ENCODE assay signal across 9 cellular contexts in genomic region chr4:80185787-80186548, GRCh38. TPM values are rescaled to one million over a fixed set of nuclear protein-coding genes. Genes with fewer than 3 reads are reported as not detected.
A peak's percentile ranks its signal among the peaks of the same experiment; 100 is the strongest.
DNase-seq lines count a peak whose midpoint lies in the region; ATAC-seq and TF ChIP-seq lines count a peak whose summit lies in the region.
"Had no signal": no experiment of that assay in that cellular context is flagged by ENCODE, and none has a peak within 500 bp of the region (broad histone marks: within the 10 kb centered on the region; RNA-seq: fewer than 3 reads in every experiment).

No MANE protein-coding gene starts in this region.

- intact Hi-C loops in ascending aorta (cut with DNase I): loop anchor here (2.0 to 10.0 kb wide), 2 partner anchors 17 to 1411 kb away; partner anchors contain the start of gene BMP2K

- H3K9me3 Mint-ChIP-seq in activated CD8-positive, alpha-beta memory T cell treated with anti-CD3 and anti-CD28 coated beads, Interleukin-2, amount 10 ng/mL, durations not matched to agents 7 days and 5 days (ENCODE audit: low read depth): no peaks in the 10 kb centered on the region

- no peak for TF ChIP-seq CTCF in ascending aorta (IDR thresholded peaks at IDR 0.05)

- peak overlapping the region in 1 of 2 donors; percentile 97 for H3K9ac ChIP-seq in stomach smooth muscle (ENCODE audit: low read length in 2 of 2)

- H3K27me3 ChIP-seq in ascending aorta: peaks cover 8% of the 10 kb centered on the region
- no peaks in the 10 kb centered on the region for H3K27me3 ChIP-seq in stomach smooth muscle (ENCODE audit: control insufficient read depth in 1 of 2, insufficient read depth in 2 of 2, low read length in 2 of 2)

- peaks cover 28% of the 10 kb centered on the region for H3K36me3 Mint-ChIP-seq in activated CD8-positive, alpha-beta memory T cell treated with anti-CD3 and anti-CD28 coated beads, Interleukin-2, amount 10 ng/mL, durations not matched to agents 7 days and 5 days

- DNase-seq in activated CD8-positive, alpha-beta memory T cell treated with anti-CD3 and anti-CD28 coated beads, Interleukin-2, amount 10 ng/mL, durations not matched to agents 7 days and 5 days: no peak
- no peak for DNase-seq in activated CD8-positive, alpha-beta memory T cell treated with anti-CD3 and anti-CD28 coated beads, Interleukin-2, amount 50 U/mL, for 4 hours
- DNase-seq in ascending aorta (ENCODE audit: low spot score in 2 of 2): no peak
- DNase-seq in left kidney (ENCODE audit: low read depth, low spot score): peak; percentile 49
- DNase-seq in middle frontal gyrus (ENCODE audit: extremely low spot score, low spot score): no peak
- no peak for DNase-seq in GOT3 (lab: John Stamatoyannopoulos, UW)
- no peak for DNase-seq in stimulated activated naive CD4-positive, alpha-beta T cell treated with Interleukin-2 at 50 U/mL for 16 hours (lab: John Stamatoyannopoulos, UW)
- DNase-seq: NCI-H1105 treated with DMSO at 0.1 percent for 48 hours had no signal

- H3K36me3 ChIP-seq in ascending aorta (no peaks in the 10 kb centered on the region), stomach smooth muscle (ENCODE audit: control insufficient read depth in 2 of 2, insufficient read depth in 2 of 2, low read length in 2 of 2) (no peaks in the 10 kb centered on the region)

- CTCF ChIA-PET in activated CD8-positive, alpha-beta memory T cell treated with anti-CD3 and anti-CD28 coated beads, Interleukin-2, amount 10 ng/mL, durations not matched to agents 7 days and 5 days (lab: Charles Lee): interaction anchor here (0.7 to 8.8 kb wide), 11 partner anchors 10 to 271 kb away, joined by 3 to 135 read pairs (median 6); partner anchors contain the start of genes ANTXR2 and PRDM8

- peak overlapping the region; percentile 96 for H3K4me3 Mint-ChIP-seq in activated CD8-positive, alpha-beta memory T cell treated with anti-CD3 and anti-CD28 coated beads, Interleukin-2, amount 10 ng/mL, durations not matched to agents 7 days and 5 days

- peaks cover 45% of the 10 kb centered on the region for H3K4me1 Mint-ChIP-seq in activated CD8-positive, alpha-beta memory T cell treated with anti-CD3 and anti-CD28 coated beads, Interleukin-2, amount 10 ng/mL, durations not matched to agents 7 days and 5 days

- peaks cover 0 to 10% of the 10 kb centered on the region in 2 donors for H3K4me1 ChIP-seq in ascending aorta
- peaks cover 28% of the 10 kb centered on the region for H3K4me1 ChIP-seq in stomach smooth muscle (ENCODE audit: control insufficient read depth, insufficient read depth, low read length)

- H3K27ac ChIP-seq in ascending aorta: no peak overlapping the region
- no peak overlapping the region for H3K27ac ChIP-seq in stomach smooth muscle (ENCODE audit: low read length)

- H3K9me3 ChIP-seq in ascending aorta: no peaks in the 10 kb centered on the region
- H3K9me3 ChIP-seq in stomach smooth muscle (ENCODE audit: control insufficient read depth in 2 of 2, low read length in 2 of 2): no peaks in the 10 kb centered on the region

- ATAC-seq in activated CD8-positive, alpha-beta memory T cell treated with anti-CD3 and anti-CD28 coated beads, Interleukin-2, amount 10 ng/mL, durations not matched to agents 7 days and 5 days: no peak

- H3K27me3 Mint-ChIP-seq in activated CD8-positive, alpha-beta memory T cell treated with anti-CD3 and anti-CD28 coated beads, Interleukin-2, amount 10 ng/mL, durations not matched to agents 7 days and 5 days: peaks cover 12% of the 10 kb centered on the region

- H3K4me3 ChIP-seq in ascending aorta: peak overlapping the region; percentile 67 to 72
- peak overlapping the region; percentile 95 to 97 for H3K4me3 ChIP-seq in stomach smooth muscle (ENCODE audit: low read length in 2 of 2)

- peak overlapping the region; percentile 87 for H3K27ac Mint-ChIP-seq in activated CD8-positive, alpha-beta memory T cell treated with anti-CD3 and anti-CD28 coated beads, Interleukin-2, amount 10 ng/mL, durations not matched to agents 7 days and 5 days

RNA-seq across cellular contexts. Expression of gene PRDM8, which starts 11.3 kb away (rescaled TPM):
- total RNA-seq in activated CD8-positive, alpha-beta memory T cell treated with anti-CD3 and anti-CD28 coated beads, Interleukin-2, amount 10 ng/mL, durations not matched to agents 7 days and 5 days: 10 to 100 TPM; 21.7 to 32.5 TPM
- not detected for total RNA-seq in ascending aorta

Comparison
In these comparisons a context has a peak if more than half of its experiments do, and no peak if none do; other contexts are left out.
1. RNA of gene PRDM8, which starts 11.3 kb away (total RNA-seq): 21.7 to 32.5 TPM in activated CD8-positive, alpha-beta memory T cell treated with anti-CD3 and anti-CD28 coated beads, Interleukin-2, amount 10 ng/mL, durations not matched to agents 7 days and 5 days; not detected in ascending aorta (single experiment); every median in the first group is over 10 times any median in the second.